ENCODE assay signal across 9 cellular contexts in genomic region chr2:27323592-27324285, GRCh38. TPM values are rescaled to one million over a fixed set of nuclear protein-coding genes. Genes with fewer than 3 reads are reported as not detected.
A peak's percentile ranks its signal among the peaks of the same experiment; 100 is the strongest.
DNase-seq lines count a peak whose midpoint lies in the region; ATAC-seq and TF ChIP-seq lines count a peak whose summit lies in the region.
"Had no signal": no experiment of that assay in that cellular context is flagged by ENCODE, and none has a peak within 500 bp of the region (broad histone marks: within the 10 kb centered on the region; RNA-seq: fewer than 3 reads in every experiment).

No MANE protein-coding gene starts in this region.

- H3K4me1 ChIP-seq in SJCRH30 (peaks cover 19% of the 10 kb centered on the region; the same call in 1 of the 2 replicates), esophagus squamous epithelium (peaks cover 16 to 35% (median 22%) of the 10 kb centered on the region in 3 donors), ovary (ENCODE audit: insufficient read depth) (peaks cover 13% of the 10 kb centered on the region)

- ATAC-seq in GM21447 (IDR thresholded peaks at IDR 0.05; ENCODE audit: unreplicated experiment) (peak; percentile 3), GM18498 (IDR thresholded peaks at IDR 0.05; ENCODE audit: unreplicated experiment) (no peak), GM21529 (IDR thresholded peaks at IDR 0.05; ENCODE audit: unreplicated experiment) (no peak)

- 8 to 21% methylated on average over 4 to 5 of the region's 5 CpGs for WGBS in esophagus squamous epithelium, 2 donors
- 9 to 17% (median 10%) methylated on average over 5 of the region's 5 CpGs for WGBS in ovary, 3 donors

- no peak for TF ChIP-seq CTCF in esophagus squamous epithelium (IDR thresholded peaks at IDR 0.05)
- TF ChIP-seq CTCF in ovary (IDR thresholded peaks at IDR 0.05) = no peak

- H3K36me3 ChIP-seq in SJCRH30 = peaks cover 25% of the 10 kb centered on the region
- peaks cover 14 to 37% (median 15%) of the 10 kb centered on the region in 3 donors for H3K36me3 ChIP-seq in esophagus squamous epithelium
- H3K36me3 ChIP-seq in ovary = no peaks in the 10 kb centered on the region

- H3K27me3 ChIP-seq in SJCRH30 (no peaks in the 10 kb centered on the region), esophagus squamous epithelium (no peaks in the 10 kb centered on the region), ovary (no peaks in the 10 kb centered on the region)

- H3K9me3 ChIP-seq in SJCRH30 (replicated peaks) = no peaks in the 10 kb centered on the region
- H3K9me3 ChIP-seq in esophagus squamous epithelium = no peaks in the 10 kb centered on the region
- no peaks in the 10 kb centered on the region for H3K9me3 ChIP-seq in ovary

- TF ChIP-seq EP300 in ovary (IDR thresholded peaks at IDR 0.05) = no peak

- H3K4me3 ChIP-seq in SJCRH30 (peak overlapping the region; percentile 88), esophagus squamous epithelium (peak overlapping the region; percentile 64 to 96 (median 79)), ovary (peak overlapping the region; percentile 62)

- intact Hi-C loops in esophagus squamous epithelium (cut with DNase I) = no loop called here
- intact Hi-C loops in ovary (cut with DNase I) = no loop called here

- H3K27ac ChIP-seq in SJCRH30 (peak overlapping the region; percentile 89), esophagus squamous epithelium (peak overlapping the region; percentile 92 to 98 (median 94)), ovary (peak overlapping the region; percentile 56 to 89)

- no peak for DNase-seq in SJCRH30
- DNase-seq in esophagus squamous epithelium (lab: John Stamatoyannopoulos, UW) = no peak
- no peak for DNase-seq in ovary
- DNase-seq in activated CD4-positive, CD25-positive, alpha-beta regulatory T cell treated with anti-CD3 and anti-CD28 coated beads, Interleukin-2, amount 50 U/mL, for 72 hours = no peak
- DNase-seq in hippocampal formation (lab: John Stamatoyannopoulos, UW) = no peak

- TF ChIP-seq POLR2A in esophagus squamous epithelium (IDR thresholded peaks at IDR 0.05) = no peak
- no peak for TF ChIP-seq POLR2A in ovary (IDR thresholded peaks at IDR 0.05)

RNA-seq across cellular contexts. Expression of gene MPV17, which starts 0.8 kb away (rescaled TPM):
- 74.2 and 76.6 TPM in 2 replicates for total RNA-seq in SJCRH30 (2014; rRNA removed; shearing (Covaris generic))
- total RNA-seq in esophagus squamous epithelium (10 to 100 TPM; 39.3 to 66.1 (median 48.1) TPM), ovary (10 to 100 TPM; 47.0 to 64.3 (median 59.9) TPM)
- polyA plus RNA-seq in ovary = 100 to 1,000 TPM in 1 of 2 donors, 10 to 100 TPM in 1; 61.8 to 169 TPM

RNA-seq across cellular contexts. Expression of gene UCN, which starts 15.5 kb away (rescaled TPM):
- 0.32 and 1.6 TPM in 2 replicates for total RNA-seq in SJCRH30 (2014; rRNA removed; shearing (Covaris generic))
- total RNA-seq in esophagus squamous epithelium (1 to 10 TPM in 1 of 4 donors, not detected in 3; 1.1 TPM), ovary (1 to 10 TPM; 1.4 to 5.6 (median 1.6) TPM)
- polyA plus RNA-seq in ovary = 1 to 10 TPM in 1 of 2 donors, not detected in 1; 1.5 TPM

RNA-seq across cellular contexts. Expression of gene GTF3C2, which starts 32.8 kb away (rescaled TPM):
- total RNA-seq in SJCRH30 (2014; rRNA removed; shearing (Covaris generic)) = 86.8 and 89.4 TPM in 2 replicates
- total RNA-seq in esophagus squamous epithelium = 10 to 100 TPM; 37.2 to 59.7 (median 52.3) TPM
- 10 to 100 TPM; 32.8 to 57.7 (median 45.8) TPM for total RNA-seq in ovary
- 10 to 100 TPM; 26.8 to 49.9 TPM for polyA plus RNA-seq in ovary

RNA-seq across cellular contexts. Expression of gene TRIM54, which starts 41.5 kb away (rescaled TPM):
- 0.23 and 0.34 TPM in 2 replicates for total RNA-seq in SJCRH30 (2014; rRNA removed; shearing (Covaris generic))
- total RNA-seq in esophagus squamous epithelium (not detected), ovary (under 1 TPM in 4 of 7 donors, not detected in 3; 0.12 to 0.72 (median 0.49) TPM)
- under 1 TPM; 0.20 to 0.21 TPM for polyA plus RNA-seq in ovary
- total RNA-seq: RPMI7951 had no signal

RNA-seq across cellular contexts. Expression of gene EIF2B4, which starts 46.4 kb away (rescaled TPM):
- total RNA-seq in SJCRH30 (2014; rRNA removed; shearing (Covaris generic)) = 50.9 and 59.5 TPM in 2 replicates
- 10 to 100 TPM; 30.4 to 44.3 (median 38.3) TPM for total RNA-seq in esophagus squamous epithelium
- total RNA-seq in ovary = 10 to 100 TPM; 28.0 to 46.8 (median 39.0) TPM
- 10 to 100 TPM; 37.0 to 39.9 TPM for polyA plus RNA-seq in ovary
